In the genomic region with DNA sequence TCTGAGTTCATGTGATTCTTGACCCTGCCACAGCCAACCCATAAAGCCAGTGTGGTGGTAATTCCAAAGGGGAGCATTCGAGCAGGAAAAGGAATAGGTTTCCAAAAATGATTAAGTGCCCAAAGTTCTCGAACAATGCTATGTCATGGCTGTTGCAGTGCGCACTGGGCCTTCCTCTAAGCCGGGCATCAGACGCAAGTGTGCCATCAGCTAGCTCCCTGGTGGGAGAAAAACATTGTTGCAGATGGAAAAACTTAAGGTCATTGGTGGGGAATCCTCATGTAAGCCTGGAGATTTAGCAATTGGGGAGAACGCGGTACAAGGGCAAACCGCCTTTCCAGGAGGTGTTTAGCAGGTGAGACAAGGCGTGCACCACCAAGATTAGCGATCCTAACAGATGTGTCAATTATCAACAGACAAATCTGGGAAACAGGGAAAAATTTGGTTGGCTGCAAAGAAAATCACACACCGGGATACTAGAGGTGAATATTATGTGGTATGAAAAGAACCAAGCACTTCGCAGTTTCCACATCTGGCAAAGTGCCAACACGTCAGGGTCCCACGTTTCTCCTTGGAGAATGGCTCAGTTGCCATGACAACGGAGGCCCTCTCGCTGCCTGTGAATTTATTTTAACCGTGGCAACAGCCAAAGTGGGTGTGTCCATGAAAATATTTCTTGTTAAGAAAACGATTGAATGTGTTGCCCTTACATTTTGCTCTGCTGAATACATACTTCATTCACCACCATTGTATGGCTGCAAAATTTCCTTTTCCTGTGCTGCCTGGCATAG, we compare ENCODE assay signal across 8 cellular contexts.
A peak's percentile ranks its signal among the peaks of the same experiment; 100 is the strongest.
DNase-seq lines count a peak whose midpoint lies in the region; ATAC-seq, FAIRE-seq and TF ChIP-seq lines count a peak whose summit lies in the region.
"Had no signal": no experiment of that assay in that cellular context is flagged by ENCODE, and none has a peak within 500 bp of the region (broad histone marks: within the 10 kb centered on the region; RNA-seq: fewer than 3 reads in every experiment).

No MANE protein-coding gene starts in this region.

- H3K36me3 ChIP-seq in astrocyte (ENCODE audit: insufficient read depth, low read length): no peaks in the 10 kb centered on the region

- H3K27me3 Mint-ChIP-seq in astrocyte (ENCODE audit: low read depth, unreplicated experiment): no peaks in the 10 kb centered on the region
- no peaks in the 10 kb centered on the region for H3K27me3 Mint-ChIP-seq in mesothelial cell of epicardium (ENCODE audit: low read depth)

- H3K4me2 ChIP-seq in astrocyte (ENCODE audit: low read length): no peak overlapping the region

- H3K4me1 ChIP-seq in astrocyte (ENCODE audit: insufficient read depth, low read length): no peaks in the 10 kb centered on the region

- no peak overlapping the region for H2AFZ ChIP-seq in astrocyte (ENCODE audit: low read depth, low read length)

- ATAC-seq in HG03571 (IDR thresholded peaks at IDR 0.05; ENCODE audit: unreplicated experiment): no peak

- no peak overlapping the region for H3K4me3 Mint-ChIP-seq in astrocyte (ENCODE audit: unreplicated experiment)
- no peak overlapping the region for H3K4me3 Mint-ChIP-seq in mesothelial cell of epicardium

- H3K9me3 Mint-ChIP-seq in astrocyte (ENCODE audit: unreplicated experiment) (no peaks in the 10 kb centered on the region), mesothelial cell of epicardium (no peaks in the 10 kb centered on the region)

- H3K27me3 ChIP-seq in astrocyte (ENCODE audit: insufficient read depth, low read length): no peaks in the 10 kb centered on the region

- peaks cover 24% of the 10 kb centered on the region for H4K20me1 ChIP-seq in astrocyte (ENCODE audit: insufficient read depth, low read length)

- no peak overlapping the region for H3K27ac ChIP-seq in astrocyte (ENCODE audit: low read depth, low read length)

- no peak for FAIRE-seq in astrocyte (lab: Jason Lieb, UNC)
- FAIRE-seq: frontal cortex had no signal

- no peak overlapping the region for H3K27ac Mint-ChIP-seq in astrocyte (ENCODE audit: unreplicated experiment)
- peak overlapping the region; percentile 26 for H3K27ac Mint-ChIP-seq in mesothelial cell of epicardium

- DNase-seq in DMS79 treated with DMSO at 0.1 percent for 48 hours (lab: John Stamatoyannopoulos, UW) (peak; percentile 57), NCI-H1092 (lab: John Stamatoyannopoulos, UW) (peak; percentile 65), astrocyte (ENCODE audit: low read depth) (peak; percentile 14), mesothelial cell of epicardium (ENCODE audit: low spot score in 2 of 2, unreplicated experiment in 2 of 2) (peak; percentile 32 to 64), RPMI8226 (no peak), iPS-NIHi11 (ENCODE audit: low spot score) (no peak)

- H3K9me3 ChIP-seq in astrocyte (ENCODE audit: insufficient read depth, low read depth, low read length): no peaks in the 10 kb centered on the region

- TF ChIP-seq CTCF in astrocyte (IDR thresholded peaks at IDR 0.05; ENCODE audit: insufficient read depth, low read depth, low read length) (no peak), mesothelial cell of epicardium (IDR thresholded peaks at IDR 0.05; ENCODE audit: unreplicated experiment) (no peak)

- peaks cover 20% of the 10 kb centered on the region for H3K4me1 Mint-ChIP-seq in astrocyte (ENCODE audit: low read depth, unreplicated experiment)
- peaks cover 19% of the 10 kb centered on the region for H3K4me1 Mint-ChIP-seq in mesothelial cell of epicardium

- no peaks in the 10 kb centered on the region for H3K79me2 ChIP-seq in astrocyte (ENCODE audit: insufficient read depth, low read length)

- no peak overlapping the region for H3K9ac ChIP-seq in astrocyte (ENCODE audit: low read length)

- H3K4me3 ChIP-seq in astrocyte (ENCODE audit: insufficient read depth, low read depth, low read length): no peak overlapping the region

- H3K36me3 Mint-ChIP-seq in astrocyte (ENCODE audit: low read depth, unreplicated experiment): no peaks in the 10 kb centered on the region
- H3K36me3 Mint-ChIP-seq in mesothelial cell of epicardium: no peaks in the 10 kb centered on the region

Comparison
In these comparisons a context has a peak if more than half of its experiments do, and no peak if none do; other contexts are left out.
1. DNase-seq: peak in DMS79 treated with DMSO at 0.1 percent for 48 hours (single experiment), NCI-H1092 (single experiment), astrocyte (single experiment) and mesothelial cell of epicardium (2 of 2); none in RPMI8226 (single experiment) and iPS-NIHi11 (single experiment).